In genomic region chr19:33998739-33999345, GRCh38 we compare ENCODE assay signal across 9 cellular contexts.
DNase-seq lines count a peak whose midpoint lies in the region; ATAC-seq, FAIRE-seq and TF ChIP-seq lines count a peak whose summit lies in the region.
"Had no signal": no experiment of that assay in that cellular context is flagged by ENCODE, and none has a peak within 500 bp of the region (broad histone marks: within the 10 kb centered on the region; RNA-seq: fewer than 3 reads in every experiment).

No MANE protein-coding gene starts in this region.

- CTCF ChIA-PET in activated CD4-positive, alpha-beta T cell treated with anti-CD3 and anti-CD28 coated beads for 36 hours (lab: Charles Lee), result interaction anchor here (0.7 to 2.3 kb wide), 12 partner anchors 11 to 583 kb away, joined by 3 to 21 read pairs (median 3); no protein-coding TSS in a partner anchor

- FAIRE-seq in GM18507 (lab: Jason Lieb, UNC), result peak; percentile 24

- no peak for ATAC-seq in SK-N-SH treated with all-trans-retinoic acid at 6 μM for 48 hours
- no peak for ATAC-seq in activated CD4-positive, alpha-beta T cell treated with anti-CD3 and anti-CD28 coated beads for 36 hours

- H3K27ac Mint-ChIP-seq in activated CD4-positive, alpha-beta T cell treated with anti-CD3 and anti-CD28 coated beads for 36 hours, result no peak overlapping the region

- H3K4me1 Mint-ChIP-seq in activated CD4-positive, alpha-beta T cell treated with anti-CD3 and anti-CD28 coated beads for 36 hours, result no peaks in the 10 kb centered on the region

- H3K27me3 Mint-ChIP-seq in activated CD4-positive, alpha-beta T cell treated with anti-CD3 and anti-CD28 coated beads for 36 hours, result peaks cover 23% of the 10 kb centered on the region

- intact Hi-C loops in activated CD4-positive, alpha-beta T cell treated with anti-CD3 and anti-CD28 coated beads for 36 hours (cut with DNase I, micrococcal nuclease), result loop anchor here in 1 of 2 experiments (1.0 to 5.0 kb wide), 2 partner anchors 202 to 221 kb away; partner anchors contain the start of gene KCTD15

- no peak for DNase-seq in GM18507 (ENCODE audit: extremely low spot score, insufficient read length, low read depth)
- peak; percentile 3 for DNase-seq in foreskin melanocyte
- no peak for DNase-seq in SK-N-DZ (ENCODE audit: low spot score)
- no peak for DNase-seq in A172 (ENCODE audit: low spot score)
- DNase-seq in activated CD4-positive, alpha-beta T cell treated with anti-CD3 and anti-CD28 coated beads for 36 hours, result no peak
- DNase-seq in activated naive CD4-positive, alpha-beta T cell (lab: John Stamatoyannopoulos, UW), result no peak
- DNase-seq: NCI-H1048 had no signal

- TF ChIP-seq CTCF in 22Rv1 (IDR thresholded peaks at IDR 0.05), result peak; percentile 70

- no peaks in the 10 kb centered on the region for H3K36me3 Mint-ChIP-seq in activated CD4-positive, alpha-beta T cell treated with anti-CD3 and anti-CD28 coated beads for 36 hours (ENCODE audit: low read depth)

- POLR2A ChIA-PET in activated CD4-positive, alpha-beta T cell treated with anti-CD3 and anti-CD28 coated beads for 36 hours (lab: Charles Lee), result no interaction called here

- H3K27ac ChIP-seq in 22Rv1, result no peak overlapping the region

- no peak overlapping the region for H3K4me3 Mint-ChIP-seq in activated CD4-positive, alpha-beta T cell treated with anti-CD3 and anti-CD28 coated beads for 36 hours

- H3K9me3 Mint-ChIP-seq in activated CD4-positive, alpha-beta T cell treated with anti-CD3 and anti-CD28 coated beads for 36 hours (ENCODE audit: low read depth), result peaks cover 4% of the 10 kb centered on the region

TF ChIP-seq in SK-N-SH treated with all-trans-retinoic acid at 6 μM for 48 hours, 23 proteins besides CTCF, POLR2A, EP300 and RAD21:
- TF ChIP-seq TCF4 (CRISPR knock-in tag; IDR thresholded peaks at IDR 0.05; ENCODE audit: borderline replicate concordance) (0 out of 2 replicates have a peak, but pooled peaks have one; percentile 9), ZNF70 (CRISPR knock-in tag; IDR thresholded peaks at IDR 0.05) (no peak), ZC3H10 (CRISPR knock-in tag; IDR thresholded peaks at IDR 0.05) (no peak), OSR1 (CRISPR knock-in tag; IDR thresholded peaks at IDR 0.05) (no peak)
TF ChIP-seq in SK-N-SH treated with all-trans-retinoic acid at 6 μM for 48 hours: peak in this region for 1.
